ENCODE assay signal across 16 cellular contexts in the genomic region with DNA sequence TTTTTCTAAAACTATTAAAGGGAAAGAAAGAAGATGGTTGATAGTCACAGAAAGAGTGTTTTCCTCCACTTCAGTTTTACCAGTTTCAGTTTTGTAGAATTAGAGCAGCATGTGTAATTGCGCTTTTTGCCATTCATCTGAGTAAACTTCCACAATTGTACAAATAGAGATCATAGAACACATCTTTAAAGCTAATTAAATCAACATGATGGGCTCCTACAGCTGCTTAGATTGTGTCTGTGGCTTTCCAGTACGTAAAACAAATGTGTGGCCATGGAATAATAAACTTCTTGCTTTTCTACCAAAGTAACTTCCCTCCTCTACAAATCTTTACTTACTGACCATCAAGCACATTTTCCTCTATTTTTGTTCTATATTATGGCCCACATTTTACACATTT.
DNase-seq lines count a peak whose midpoint lies in the region; ATAC-seq and TF ChIP-seq lines count a peak whose summit lies in the region.
"Had no signal": no experiment of that assay in that cellular context is flagged by ENCODE, and none has a peak within 500 bp of the region (broad histone marks: within the 10 kb centered on the region; RNA-seq: fewer than 3 reads in every experiment).

No MANE protein-coding gene starts in this region.

- H3K9me3 ChIP-seq in HEK293 (ENCODE audit: control insufficient read depth, insufficient read depth, low read depth, low read length) (no peaks in the 10 kb centered on the region), fibroblast of lung (ENCODE audit: control insufficient read depth, insufficient read depth, low read depth, low read length) (no peaks in the 10 kb centered on the region), neural progenitor cell (ENCODE audit: low read depth) (no peaks in the 10 kb centered on the region)

- ATAC-seq in GM19397 (IDR thresholded peaks at IDR 0.05; ENCODE audit: unreplicated experiment): no peak
- ATAC-seq: CD8-positive, alpha-beta T cell; Right ventricle myocardium inferior had no signal

- H3K4me1 ChIP-seq in HEK293 (ENCODE audit: control insufficient read depth, insufficient read depth, low read length) (no peaks in the 10 kb centered on the region), fibroblast of lung (ENCODE audit: control insufficient read depth, extremely low read depth, insufficient read depth, low read length) (no peaks in the 10 kb centered on the region), neural progenitor cell (peaks cover 12% of the 10 kb centered on the region)

- TF ChIP-seq CTCF in HEK293 (tag by site-specific recombination; IDR thresholded peaks at IDR 0.05): no peak
- no peak for TF ChIP-seq CTCF in fibroblast of lung (conservative IDR thresholded peaks at IDR 0.05 in 1 of 2, IDR thresholded peaks at IDR 0.05 in 1 of 2; ENCODE audit: low read depth in 1 of 2, low read length in 2 of 2)
- TF ChIP-seq CTCF in neural progenitor cell (IDR thresholded peaks at IDR 0.05): no peak

- H3K4me1 Mint-ChIP-seq in neural progenitor cell: peaks cover 2% of the 10 kb centered on the region
- H3K4me1 Mint-ChIP-seq in immature natural killer cell: no peaks in the 10 kb centered on the region
- H3K4me1 Mint-ChIP-seq: B cell had no signal

- H3K27ac Mint-ChIP-seq in neural progenitor cell (no peak overlapping the region), immature natural killer cell (no peak overlapping the region)
- H3K27ac Mint-ChIP-seq: B cell; CD8-positive, alpha-beta T cell had no signal

- H3K27ac ChIP-seq in HEK293 (ENCODE audit: extremely low read depth, low read depth, low read length) (no peak overlapping the region), fibroblast of lung (ENCODE audit: insufficient read depth, low read length) (no peak overlapping the region), neural progenitor cell (no peak overlapping the region)
- H3K27ac ChIP-seq: PC-9 had no signal

- H3K4me3 Mint-ChIP-seq in neural progenitor cell (no peak overlapping the region), immature natural killer cell (no peak overlapping the region)
- H3K4me3 Mint-ChIP-seq: B cell; CD8-positive, alpha-beta T cell had no signal

- no peaks in the 10 kb centered on the region for H4K20me1 ChIP-seq in fibroblast of lung (ENCODE audit: control insufficient read depth, extremely low read depth, insufficient read depth, low read length)
- no peaks in the 10 kb centered on the region for H4K20me1 ChIP-seq in neural progenitor cell (ENCODE audit: low read depth)

- no peak overlapping the region for H3K4me3 ChIP-seq in HEK293 (ENCODE audit: low read depth, low read length)
- peak overlapping the region in 1 of 4 experiments; percentile 1 for H3K4me3 ChIP-seq in fibroblast of lung (replicated peaks in 1 of 4; ENCODE audit: control extremely low read depth in 1 of 4, insufficient read depth in 1 of 4, low read depth in 3 of 4, low read length in 4 of 4)
- H3K4me3 ChIP-seq in neural progenitor cell: no peak overlapping the region
- H3K4me3 ChIP-seq: PC-9 had no signal

- H3K79me2 ChIP-seq in fibroblast of lung (ENCODE audit: control insufficient read depth, insufficient read depth, low read length): no peaks in the 10 kb centered on the region
- H3K79me2 ChIP-seq in neural progenitor cell (ENCODE audit: low read depth): no peaks in the 10 kb centered on the region

- H3F3A ChIP-seq in neural progenitor cell (ENCODE audit: low read depth): no peaks in the 10 kb centered on the region

- H3K27me3 ChIP-seq in fibroblast of lung (ENCODE audit: control insufficient read depth, insufficient read depth, low read length) (no peaks in the 10 kb centered on the region), neural progenitor cell (no peaks in the 10 kb centered on the region)

- H3K4me2 ChIP-seq in fibroblast of lung (ENCODE audit: extremely low read depth, insufficient read depth, low read length) (no peak overlapping the region), neural progenitor cell (no peak overlapping the region)
- H3K4me2 ChIP-seq: PC-9 had no signal

- CTCF ChIA-PET in HEK293 (lab: Yijun Ruan, JAX): no interaction called here

- H3K9me3 Mint-ChIP-seq in neural progenitor cell (no peaks in the 10 kb centered on the region), immature natural killer cell (peaks cover 5 to 21% (median 7%) of the 10 kb centered on the region in 6 donors)
- H3K9me3 Mint-ChIP-seq: CD8-positive, alpha-beta T cell had no signal

- POLR2A ChIA-PET in HEK293 (lab: Yijun Ruan, JAX): no interaction called here

- H3K36me3 ChIP-seq in HEK293 (ENCODE audit: control insufficient read depth in 2 of 2, insufficient read depth in 1 of 2, low read length in 2 of 2): no peaks in the 10 kb centered on the region
- H3K36me3 ChIP-seq in fibroblast of lung (ENCODE audit: control insufficient read depth, insufficient read depth, low read length): no peaks in the 10 kb centered on the region
- no peaks in the 10 kb centered on the region for H3K36me3 ChIP-seq in neural progenitor cell

- no peaks in the 10 kb centered on the region for H3K36me3 Mint-ChIP-seq in neural progenitor cell
- H3K36me3 Mint-ChIP-seq in immature natural killer cell: no peaks in the 10 kb centered on the region
- H3K36me3 Mint-ChIP-seq: CD8-positive, alpha-beta T cell had no signal

- H3K9ac ChIP-seq in fibroblast of lung (ENCODE audit: insufficient read depth, low read length) (no peak overlapping the region), neural progenitor cell (no peak overlapping the region)

- DNase-seq in RPMI7951 (ENCODE audit: low read depth): peak; percentile 0
- no peak for DNase-seq in fibroblast of lung (ENCODE audit: low read depth in 2 of 2)
- DNase-seq in neural progenitor cell (ENCODE audit: low spot score): no peak
- DNase-seq in effector CD4-positive, alpha-beta T cell: no peak
- DNase-seq in NK-92 treated with Interleukin-12 subunit alpha and Interleukin-12 subunit beta, amount 100 ng/mL, for 24 hours (lab: John Stamatoyannopoulos, UW): no peak
- DNase-seq in immature natural killer cell: no peak
- DNase-seq: ACHN; CD8-positive, alpha-beta T cell; DND-41; Kasumi-1; NCI-H526; PC-9 had no signal

- H3K27me3 Mint-ChIP-seq in neural progenitor cell (ENCODE audit: insufficient read depth, low read depth) (peaks cover 2% of the 10 kb centered on the region), immature natural killer cell (ENCODE audit: low read depth in 3 of 3) (no peaks in the 10 kb centered on the region)
- H3K27me3 Mint-ChIP-seq: B cell had no signal

- peak overlapping the region; percentile 39 for H2AFZ ChIP-seq in fibroblast of lung (ENCODE audit: low read length)
- H2AFZ ChIP-seq in neural progenitor cell (replicated peaks): peak overlapping the region; percentile 27
- H2AFZ ChIP-seq: PC-9 had no signal

TF ChIP-seq in HEK293, 187 proteins besides CTCF, POLR2A, EP300 and RAD21:
- TF ChIP-seq, protein P1, sequence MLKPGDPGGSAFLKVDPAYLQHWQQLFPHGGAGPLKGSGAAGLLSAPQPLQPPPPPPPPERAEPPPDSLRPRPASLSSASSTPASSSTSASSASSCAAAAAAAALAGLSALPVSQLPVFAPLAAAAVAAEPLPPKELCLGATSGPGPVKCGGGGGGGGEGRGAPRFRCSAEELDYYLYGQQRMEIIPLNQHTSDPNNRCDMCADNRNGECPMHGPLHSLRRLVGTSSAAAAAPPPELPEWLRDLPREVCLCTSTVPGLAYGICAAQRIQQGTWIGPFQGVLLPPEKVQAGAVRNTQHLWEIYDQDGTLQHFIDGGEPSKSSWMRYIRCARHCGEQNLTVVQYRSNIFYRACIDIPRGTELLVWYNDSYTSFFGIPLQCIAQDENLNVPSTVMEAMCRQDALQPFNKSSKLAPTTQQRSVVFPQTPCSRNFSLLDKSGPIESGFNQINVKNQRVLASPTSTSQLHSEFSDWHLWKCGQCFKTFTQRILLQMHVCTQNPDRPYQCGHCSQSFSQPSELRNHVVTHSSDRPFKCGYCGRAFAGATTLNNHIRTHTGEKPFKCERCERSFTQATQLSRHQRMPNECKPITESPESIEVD (tag by site-specific recombination; IDR thresholded peaks at IDR 0.05): 0 out of 2 replicates have a peak, but pooled peaks have one; percentile 10
- TF ChIP-seq, protein P2, sequence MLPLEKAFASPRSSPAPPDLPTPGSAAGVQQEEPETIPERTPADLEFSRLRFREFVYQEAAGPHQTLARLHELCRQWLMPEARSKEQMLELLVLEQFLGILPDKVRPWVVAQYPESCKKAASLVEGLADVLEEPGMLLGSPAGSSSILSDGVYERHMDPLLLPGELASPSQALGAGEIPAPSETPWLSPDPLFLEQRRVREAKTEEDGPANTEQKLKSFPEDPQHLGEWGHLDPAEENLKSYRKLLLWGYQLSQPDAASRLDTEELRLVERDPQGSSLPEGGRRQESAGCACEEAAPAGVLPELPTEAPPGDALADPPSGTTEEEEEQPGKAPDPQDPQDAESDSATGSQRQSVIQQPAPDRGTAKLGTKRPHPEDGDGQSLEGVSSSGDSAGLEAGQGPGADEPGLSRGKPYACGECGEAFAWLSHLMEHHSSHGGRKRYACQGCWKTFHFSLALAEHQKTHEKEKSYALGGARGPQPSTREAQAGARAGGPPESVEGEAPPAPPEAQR (tag by site-specific recombination; IDR thresholded peaks at IDR 0.05): no peak
